ENCODE assay signal across 9 cellular contexts in genomic region chr16:14186954-14187306, GRCh38.
DNase-seq lines count a peak whose midpoint lies in the region; ATAC-seq, FAIRE-seq and TF ChIP-seq lines count a peak whose summit lies in the region.
"Had no signal": no experiment of that assay in that cellular context is flagged by ENCODE, and none has a peak within 500 bp of the region (broad histone marks: within the 10 kb centered on the region; RNA-seq: fewer than 3 reads in every experiment).

No MANE protein-coding gene starts in this region.

- peak overlapping the region; percentile 89 for H3K27ac Mint-ChIP-seq in HFFc6
- H3K27ac Mint-ChIP-seq in brain = peak overlapping the region; percentile 53 to 96 (median 88)

- H3K27me3 Mint-ChIP-seq in HFFc6 (ENCODE audit: insufficient read depth) (no peaks in the 10 kb centered on the region; the same call in 1 of the 2 replicates), brain (peaks cover 7% of the 10 kb centered on the region)

- H3K9me3 Mint-ChIP-seq in HFFc6 (no peaks in the 10 kb centered on the region), brain (no peaks in the 10 kb centered on the region)

- ATAC-seq in GM21737 (IDR thresholded peaks at IDR 0.05; ENCODE audit: unreplicated experiment) (no peak), HG03565 (IDR thresholded peaks at IDR 0.05; ENCODE audit: unreplicated experiment) (no peak), GM19324 (IDR thresholded peaks at IDR 0.05; ENCODE audit: low FRiP score, unreplicated experiment) (no peak)

- intact Hi-C loops in kidney (cut with DNase I) = no loop called here

- H3K36me3 Mint-ChIP-seq in HFFc6 (ENCODE audit: low read depth) (no peaks in the 10 kb centered on the region; the same call in 1 of the 2 replicates), brain (no peaks in the 10 kb centered on the region)

- H3K36me3 ChIP-seq in kidney (ENCODE audit: control insufficient read depth in 1 of 2, insufficient read depth in 2 of 2, low read length in 2 of 2) (no peaks in the 10 kb centered on the region), skeletal muscle tissue (ENCODE audit: control insufficient read depth in 3 of 3, insufficient read depth in 3 of 3, low read length in 3 of 3) (peaks cover 0 to 2% (median 0%) of the 10 kb centered on the region in 3 donors)

- no peak for FAIRE-seq in kidney (lab: Jason Lieb, UNC)

- TF ChIP-seq CTCF in HFFc6 (IDR thresholded peaks at IDR 0.05) (no peak), brain (conservative IDR thresholded peaks at IDR 0.05) (no peak), kidney (IDR thresholded peaks at IDR 0.05; ENCODE audit: borderline replicate concordance, extremely low read depth, insufficient read depth) (no peak)

- H3K4me3 Mint-ChIP-seq in HFFc6 (peak overlapping the region; percentile 85), brain (peak overlapping the region; percentile 78 to 87 (median 82))

- peaks cover 0 to 11% of the 10 kb centered on the region in 2 donors for H3K4me1 ChIP-seq in kidney (ENCODE audit: control insufficient read depth in 1 of 2, insufficient read depth in 1 of 2, low read depth in 1 of 2, low read length in 2 of 2)
- H3K4me1 ChIP-seq in skeletal muscle tissue (ENCODE audit: control insufficient read depth in 3 of 3, insufficient read depth in 3 of 3, low read length in 3 of 3) = peaks cover 4 to 18% (median 18%) of the 10 kb centered on the region in 3 donors

- DNase-seq in HFFc6 = no peak
- DNase-seq in kidney = no peak
- DNase-seq in NCI-H526 treated with DMSO at 0.1 percent for 48 hours (lab: John Stamatoyannopoulos, UW) = no peak
- DNase-seq: NCI-H1930 had no signal

- H3K27me3 ChIP-seq in skeletal muscle tissue (ENCODE audit: control insufficient read depth in 3 of 3, insufficient read depth in 3 of 3, low read length in 3 of 3) = no peaks in the 10 kb centered on the region

- H3K27ac ChIP-seq in kidney (ENCODE audit: low read depth in 2 of 2, low read length in 2 of 2) (no peak overlapping the region), skeletal muscle tissue (ENCODE audit: low read depth, low read length) (peak overlapping the region; percentile 93)

- H3K4me1 Mint-ChIP-seq in HFFc6 (ENCODE audit: low read depth) (peaks cover 68% of the 10 kb centered on the region), brain (peaks cover 71% of the 10 kb centered on the region)

- H3K4me3 ChIP-seq in kidney (ENCODE audit: low read length in 2 of 2) (peak overlapping the region; percentile 36 to 51), skeletal muscle tissue (ENCODE audit: low read length in 3 of 3) (peak overlapping the region; percentile 67 to 80 (median 78))

- H3K9me3 ChIP-seq in kidney (ENCODE audit: control insufficient read depth in 1 of 2, low read length in 2 of 2) (no peaks in the 10 kb centered on the region), skeletal muscle tissue (ENCODE audit: control insufficient read depth in 3 of 3, low read length in 3 of 3) (no peaks in the 10 kb centered on the region)

- H3K9ac ChIP-seq in kidney (ENCODE audit: low read length in 2 of 2) (peak overlapping the region in 1 of 2 donors; percentile 16), skeletal muscle tissue (ENCODE audit: low read depth in 1 of 3, low read length in 3 of 3) (peak overlapping the region; percentile 72 to 91 (median 83))
